11 cellular contexts compared by ENCODE assay signal in the genomic region with DNA sequence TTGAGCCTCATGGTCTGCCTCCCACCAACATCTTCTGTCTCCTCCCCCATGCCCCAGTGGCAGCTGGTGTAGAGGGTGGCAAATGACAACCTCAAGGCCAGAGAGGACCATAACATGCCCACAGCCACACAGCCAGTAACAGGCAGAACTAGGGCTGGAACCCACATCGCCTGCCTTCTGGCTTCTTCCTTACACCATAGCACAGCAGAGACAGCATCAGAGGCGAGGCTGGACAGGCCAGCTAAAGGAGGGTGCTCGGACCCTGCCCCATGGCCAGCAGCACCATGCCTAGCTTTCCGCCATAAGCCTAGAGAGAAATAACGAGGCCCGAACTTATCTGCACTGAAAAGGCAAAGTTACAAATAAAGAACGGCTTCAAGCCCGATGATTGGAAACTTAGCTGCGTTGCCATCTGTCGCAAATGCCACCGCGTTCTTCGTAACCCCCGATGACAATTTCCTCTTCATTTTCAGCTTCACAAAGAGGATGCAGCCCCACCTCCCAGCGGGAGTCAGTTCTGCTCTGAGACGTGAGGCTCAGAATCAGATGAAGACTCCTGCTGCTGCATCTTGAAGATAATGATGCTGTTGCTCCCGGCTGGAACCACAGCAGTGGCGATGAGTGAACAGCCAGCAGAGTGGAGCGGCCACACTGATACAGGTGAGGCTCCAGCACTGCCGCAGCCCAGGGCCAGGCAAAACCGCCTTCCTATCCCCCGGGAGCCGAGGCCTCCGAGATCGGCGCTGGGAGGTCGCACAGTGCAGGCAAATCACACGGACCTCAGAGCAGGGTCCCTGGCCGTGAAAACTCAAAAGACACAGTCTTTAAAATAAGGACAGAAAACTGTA.
"Had no signal": no experiment of that assay in that cellular context is flagged by ENCODE, and none has a peak within 500 bp of the region (broad histone marks: within the 10 kb centered on the region; RNA-seq: fewer than 3 reads in every experiment).

No MANE protein-coding gene starts in this region.

- H3K9me3 ChIP-seq: pancreas, vagina had no signal

- H3K27ac ChIP-seq: esophagus muscularis mucosa, pancreas, vagina had no signal

- DNase-seq: activated CD4-positive, alpha-beta memory T cell treated with anti-CD3 and anti-CD28 coated beads for 36 hours; activated CD4-positive, alpha-beta T cell treated with anti-CD3 and anti-CD28 coated beads for 1 hour; anterior cingulate cortex; foreskin fibroblast; mesenchymal stem cell; stimulated activated CD4-positive, alpha-beta T cell treated with anti-CD3 and anti-CD28 coated beads, Interleukin-15, amount 100 ng/mL, for 24 hours; stimulated activated CD4-positive, alpha-beta T cell treated with anti-CD3 and anti-CD28 coated beads, Interleukin-4, amount 100 ng/mL, for 24 hours had no signal

- ATAC-seq: activated naive CD4-positive, alpha-beta T cell treated with anti-CD3 and anti-CD28 coated beads, Interleukin-2, amount 50 U/mL, for 72 hours; pancreas had no signal

- H3K4me1 ChIP-seq: pancreas had no signal

- H3K36me3 ChIP-seq: esophagus muscularis mucosa, pancreas, vagina had no signal

- H3K4me3 ChIP-seq: esophagus muscularis mucosa, pancreas, vagina had no signal

- H3K27me3 ChIP-seq: pancreas, vagina had no signal
